Comparison of ENCODE assay signal across 8 cellular contexts in genomic region chr12:44000309-44000952, GRCh38.
DNase-seq lines count a peak whose midpoint lies in the region; ATAC-seq and TF ChIP-seq lines count a peak whose summit lies in the region.

No MANE protein-coding gene starts in this region.

- intact Hi-C loops in heart right ventricle (cut with DNase I) (no loop called here), thyroid gland (cut with DNase I) (no loop called here)

- H3K27me3 ChIP-seq in heart right ventricle (no peaks in the 10 kb centered on the region), thyroid gland (no peaks in the 10 kb centered on the region)

- DNase-seq in DMS114 treated with DMSO at 0.1 percent for 48 hours (lab: John Stamatoyannopoulos, UW; ENCODE audit: unreplicated experiment) (peak; percentile 37), NCI-H187 treated with DMSO at 0.1 percent for 48 hours (lab: John Stamatoyannopoulos, UW) (peak; percentile 48), heart right ventricle (no peak), thyroid gland (peak; percentile 16 to 20), NCI-H345 (lab: John Stamatoyannopoulos, UW) (no peak)
- DNase-seq in activated CD4-positive, alpha-beta T cell treated with anti-CD3 and anti-CD28 coated beads, Interleukin-2, amount 50 U/mL, for 1 hour = peak; percentile 5

- ATAC-seq in GM18907 (IDR thresholded peaks at IDR 0.05; ENCODE audit: unreplicated experiment) (peak; percentile 96), HG02981 (IDR thresholded peaks at IDR 0.05; ENCODE audit: unreplicated experiment) (peak; percentile 97), heart right ventricle (peak in 5 of 8 donors; percentile 28 to 70 (median 52))

- H3K27ac ChIP-seq in heart right ventricle (no peak overlapping the region), thyroid gland (no peak overlapping the region)

- no peak overlapping the region for H3K4me3 ChIP-seq in heart right ventricle
- H3K4me3 ChIP-seq in thyroid gland (replicated peaks in 1 of 3) = no peak overlapping the region

- no peaks in the 10 kb centered on the region for H3K4me1 ChIP-seq in heart right ventricle
- no peaks in the 10 kb centered on the region for H3K4me1 ChIP-seq in thyroid gland

- H3K9me3 ChIP-seq in heart right ventricle (no peaks in the 10 kb centered on the region), thyroid gland (no peaks in the 10 kb centered on the region)

- no peak for TF ChIP-seq POLR2A in thyroid gland (IDR thresholded peaks at IDR 0.05)

- peak; percentile 12 to 56 (median 46) for TF ChIP-seq CTCF in heart right ventricle (IDR thresholded peaks at IDR 0.05)
- peak in 3 of 6 experiments; percentile 14 to 58 (median 26) for TF ChIP-seq CTCF in thyroid gland (IDR thresholded peaks at IDR 0.05)

- no peaks in the 10 kb centered on the region for H3K36me3 ChIP-seq in heart right ventricle
- H3K36me3 ChIP-seq in thyroid gland = no peaks in the 10 kb centered on the region

- 88 to 91% methylated on average over 5 of the region's 5 CpGs for WGBS in heart right ventricle, 2 donors
- WGBS in thyroid gland, 2 donors = 79 to 86% methylated on average over 5 of the region's 5 CpGs

Comparison
In these comparisons a context has a peak if more than half of its experiments do, and no peak if none do; other contexts are left out.
1. DNase-seq: peak in DMS114 treated with DMSO at 0.1 percent for 48 hours (single experiment), NCI-H187 treated with DMSO at 0.1 percent for 48 hours (single experiment), activated CD4-positive, alpha-beta T cell treated with anti-CD3 and anti-CD28 coated beads, Interleukin-2, amount 50 U/mL, for 1 hour (single experiment) and thyroid gland (2 of 2); none in heart right ventricle (0 of 2) and NCI-H345 (single experiment).
2. Peak in every context shown above with its lines, with median percentiles within 50 percentile points of each other: ATAC-seq.